In genomic region chr1:209871006-209871405, GRCh38 we compare ENCODE assay signal across 17 cellular contexts.
"Had no signal": no experiment of that assay in that cellular context is flagged by ENCODE, and none has a peak within 500 bp of the region (broad histone marks: within the 10 kb centered on the region; RNA-seq: fewer than 3 reads in every experiment).

No MANE protein-coding gene starts in this region.

- H3K4me1 ChIP-seq: esophagus squamous epithelium, parathyroid adenoma had no signal

- H3K9me3 Mint-ChIP-seq: activated naive CD4-positive, alpha-beta T cell treated with anti-CD3 and anti-CD28 coated beads, Interleukin-2, amount 10 ng/mL, durations not matched to agents 7 days and 5 days had no signal

- ATAC-seq: activated CD4-positive, CD25-positive, alpha-beta regulatory T cell treated with anti-CD3 and anti-CD28 coated beads, Interleukin-2, amount 50 U/mL, for 24 hours; activated naive CD8-positive, alpha-beta T cell treated with anti-CD3 and anti-CD28 coated beads, Interleukin-2, amount 50 U/mL, for 24 hours; effector memory CD8-positive, alpha-beta T cell; natural killer cell; stimulated activated naive B cell treated with anti-CD40 and anti-IgM and Interleukin-4, amounts not matched to agents 10 μg/mL and 1 μg/mL and 100 μg/mL, for 72 hours had no signal

- H3K27ac Mint-ChIP-seq: activated naive CD4-positive, alpha-beta T cell treated with anti-CD3 and anti-CD28 coated beads, Interleukin-2, amount 10 ng/mL, durations not matched to agents 7 days and 5 days; activated naive CD8-positive, alpha-beta T cell treated with anti-CD3 and anti-CD28 coated beads, Interleukin-2, amount 50 U/mL, for 24 hours; effector memory CD8-positive, alpha-beta T cell; natural killer cell; stimulated activated naive B cell treated with anti-CD40 and anti-IgM and Interleukin-4, amounts not matched to agents 10 μg/mL and 1 μg/mL and 100 μg/mL, for 72 hours had no signal

- H3K4me3 ChIP-seq: esophagus squamous epithelium, thyroid gland had no signal

- H3K9me3 ChIP-seq: esophagus squamous epithelium, thyroid gland had no signal

- DNase-seq: activated CD4-positive, alpha-beta T cell treated with anti-CD3 and anti-CD28 coated beads, Interleukin-2, amount 50 U/mL, for 1 hour; activated CD8-positive, alpha-beta memory T cell treated with anti-CD3 and anti-CD28 coated beads, Interleukin-2, amount 50 U/mL, for 48 hours; activated effector memory CD4-positive, alpha-beta T cell treated with Interleukin-2 at 50 U/mL for 16 hours; activated naive CD4-positive, alpha-beta T cell treated with anti-CD3 and anti-CD28 coated beads, Interleukin-2, amount 10 ng/mL, durations not matched to agents 7 days and 5 days; activated naive CD8-positive, alpha-beta T cell treated with anti-CD3 and anti-CD28 coated beads, Interleukin-2, amount 50 U/mL, for 24 hours; activated T-cell treated with anti-CD3 and anti-CD28 coated beads, Interleukin-2, amount 50 U/mL, for 48 hours; aorta; dermis blood vessel endothelial cell; effector memory CD8-positive, alpha-beta T cell; esophagus squamous epithelium; mesendoderm; natural killer cell; stimulated activated naive B cell treated with anti-CD40 and anti-IgM and Interleukin-4, amounts not matched to agents 10 μg/mL and 1 μg/mL and 100 μg/mL, for 72 hours; T1000; thyroid gland had no signal

- H3K4me3 Mint-ChIP-seq: activated naive CD4-positive, alpha-beta T cell treated with anti-CD3 and anti-CD28 coated beads, Interleukin-2, amount 10 ng/mL, durations not matched to agents 7 days and 5 days; activated naive CD8-positive, alpha-beta T cell treated with anti-CD3 and anti-CD28 coated beads, Interleukin-2, amount 50 U/mL, for 24 hours; effector memory CD8-positive, alpha-beta T cell; natural killer cell; stimulated activated naive B cell treated with anti-CD40 and anti-IgM and Interleukin-4, amounts not matched to agents 10 μg/mL and 1 μg/mL and 100 μg/mL, for 72 hours had no signal

- H3K36me3 Mint-ChIP-seq: activated naive CD4-positive, alpha-beta T cell treated with anti-CD3 and anti-CD28 coated beads, Interleukin-2, amount 10 ng/mL, durations not matched to agents 7 days and 5 days had no signal

- H3K36me3 ChIP-seq: esophagus squamous epithelium, thyroid gland had no signal

- H3K27me3 ChIP-seq: thyroid gland had no signal

- H3K27ac ChIP-seq: esophagus squamous epithelium, parathyroid adenoma had no signal

- H3K4me1 Mint-ChIP-seq: activated naive CD4-positive, alpha-beta T cell treated with anti-CD3 and anti-CD28 coated beads, Interleukin-2, amount 10 ng/mL, durations not matched to agents 7 days and 5 days; activated naive CD8-positive, alpha-beta T cell treated with anti-CD3 and anti-CD28 coated beads, Interleukin-2, amount 50 U/mL, for 24 hours; natural killer cell had no signal
